ENCODE assay signal across 3 cellular contexts in genomic region chr17:32551186-32551955, GRCh38.
TF ChIP-seq lines count a peak whose summit lies in the region.

No MANE protein-coding gene starts in this region.

TF ChIP-seq in IMR-90, 13 proteins besides CTCF, POLR2A, EP300 and RAD21:
- TF ChIP-seq ELK1 (IDR thresholded peaks at IDR 0.05; ENCODE audit: borderline replicate concordance, low read depth, low read length) (no peak), RCOR1 (IDR thresholded peaks at IDR 0.05; ENCODE audit: insufficient replicate concordance, low read length) (no peak), NFE2L2 (IDR thresholded peaks at IDR 0.05; ENCODE audit: low read depth, low read length) (no peak), RFX5 (IDR thresholded peaks at IDR 0.05; ENCODE audit: low read depth, low read length) (no peak), MAZ (IDR thresholded peaks at IDR 0.05; ENCODE audit: borderline replicate concordance, low read depth, low read length) (no peak), CHD1 (IDR thresholded peaks at IDR 0.05; ENCODE audit: low read depth, low read length) (no peak), FOS (IDR thresholded peaks at IDR 0.05; ENCODE audit: low read depth, low read length) (no peak)

TF ChIP-seq in GM12878, 131 proteins besides CTCF, POLR2A, EP300 and RAD21 (continues in another document):
- TF ChIP-seq TCF7 (IDR thresholded peaks at IDR 0.05; ENCODE audit: borderline replicate concordance), result peak; percentile 73
- peak in 1 of 2 experiments; percentile 86; a peak in 2 of 4 replicates for TF ChIP-seq ETV6 (conservative IDR thresholded peaks at IDR 0.05 in 1 of 2, IDR thresholded peaks at IDR 0.05 in 1 of 2; ENCODE audit: borderline replicate concordance in 1 of 2, low read depth in 1 of 2)
- TF ChIP-seq ATF3 (IDR thresholded peaks at IDR 0.05; ENCODE audit: borderline replicate concordance, extremely low read depth, low read depth, low read length), result no peak
- no peak for TF ChIP-seq ZSCAN29 (IDR thresholded peaks at IDR 0.05)
- TF ChIP-seq ZNF592 (IDR thresholded peaks at IDR 0.05), result no peak
- no peak for TF ChIP-seq MXI1 (IDR thresholded peaks at IDR 0.05; ENCODE audit: low read depth, low read length)
- TF ChIP-seq SUZ12 (IDR thresholded peaks at IDR 0.05; ENCODE audit: unreplicated experiment), result no peak
- no peak for TF ChIP-seq E4F1 (IDR thresholded peaks at IDR 0.05; ENCODE audit: borderline replicate concordance, partially characterized antibody)
- no peak for TF ChIP-seq PRDM15 (CRISPR knock-in tag; IDR thresholded peaks at IDR 0.05)
- TF ChIP-seq BACH1 (IDR thresholded peaks at IDR 0.05; ENCODE audit: borderline replicate concordance), result no peak
- TF ChIP-seq BRCA1 (IDR thresholded peaks at IDR 0.05; ENCODE audit: low read depth, low read length), result no peak
- TF ChIP-seq SMARCA5 (IDR thresholded peaks at IDR 0.05), result no peak

TF ChIP-seq in WTC11, 78 proteins besides CTCF, POLR2A, EP300 and RAD21:
- TF ChIP-seq MYBL2 (CRISPR knock-in tag; IDR thresholded peaks at IDR 0.05), result no peak
- no peak for TF ChIP-seq MLX (CRISPR knock-in tag; IDR thresholded peaks at IDR 0.05)
- TF ChIP-seq TEAD1 (CRISPR knock-in tag; IDR thresholded peaks at IDR 0.05), result no peak
- no peak for TF ChIP-seq NFATC4 (CRISPR knock-in tag; IDR thresholded peaks at IDR 0.05)
- TF ChIP-seq PREB (CRISPR knock-in tag; IDR thresholded peaks at IDR 0.05; ENCODE audit: borderline replicate concordance), result no peak
- TF ChIP-seq KAT7 (CRISPR knock-in tag; IDR thresholded peaks at IDR 0.05; ENCODE audit: borderline replicate concordance), result no peak
- TF ChIP-seq ZNF219 (CRISPR knock-in tag; IDR thresholded peaks at IDR 0.05; ENCODE audit: borderline replicate concordance), result no peak
